In genomic region chr2:150916997-150917396, GRCh38 we compare ENCODE assay signal across 21 cellular contexts.
A peak's percentile ranks its signal among the peaks of the same experiment; 100 is the strongest.
DNase-seq lines count a peak whose midpoint lies in the region; ATAC-seq and TF ChIP-seq lines count a peak whose summit lies in the region.
"Had no signal": no experiment of that assay in that cellular context is flagged by ENCODE, and none has a peak within 500 bp of the region (broad histone marks: within the 10 kb centered on the region; RNA-seq: fewer than 3 reads in every experiment).

No MANE protein-coding gene starts in this region.

- no peaks in the 10 kb centered on the region for H3K27me3 Mint-ChIP-seq in type B pancreatic cell
- H3K27me3 Mint-ChIP-seq: activated CD8-positive, alpha-beta memory T cell treated with anti-CD3 and anti-CD28 coated beads, Interleukin-2, amount 10 ng/mL, durations not matched to agents 7 days and 5 days; dendritic cell treated with granulocyte-macrophage colony-stimulating factor and Interleukin-4, amounts not matched to agents 40 ng/mL and 50 ng/mL, for 4 days had no signal

- no TSS peak for BruUV-seq in IMR-90 (replicated peaks; lab: Mats Ljungman, UMichigan)

- H4K8ac ChIP-seq in IMR-90 (ENCODE audit: low read depth in 2 of 2, low read length in 2 of 2), result no peak overlapping the region

- H3K79me1 ChIP-seq in IMR-90 (ENCODE audit: low read depth in 1 of 2, low read length in 2 of 2), result no peaks in the 10 kb centered on the region

- no peak overlapping the region for H3K4me3 Mint-ChIP-seq in type B pancreatic cell
- H3K4me3 Mint-ChIP-seq: activated CD4-positive, alpha-beta T cell treated with anti-CD3 and anti-CD28 coated beads for 36 hours; activated CD8-positive, alpha-beta memory T cell treated with anti-CD3 and anti-CD28 coated beads, Interleukin-2, amount 10 ng/mL, durations not matched to agents 7 days and 5 days; CD14-positive monocyte; dendritic cell treated with granulocyte-macrophage colony-stimulating factor and Interleukin-4, amounts not matched to agents 40 ng/mL and 50 ng/mL, for 4 days; neural crest cell had no signal

- H3K4me3 ChIP-seq in SK-N-SH (ENCODE audit: low read depth in 2 of 2, low read length in 1 of 2), result no peak overlapping the region
- no peak overlapping the region for H3K4me3 ChIP-seq in IMR-90 (ENCODE audit: insufficient read depth, low read depth, low read length)
- H3K4me3 ChIP-seq in fibroblast of pulmonary artery (replicated peaks; ENCODE audit: low read depth, low read length), result no peak overlapping the region
- H3K4me3 ChIP-seq: cardiac muscle cell, vagina had no signal

- H3K27ac ChIP-seq in SK-N-SH (ENCODE audit: low read depth in 2 of 2, low read length in 1 of 2) (no peak overlapping the region; a peak in 1 of 4 replicates), IMR-90 (ENCODE audit: insufficient read depth, low read length) (no peak overlapping the region)
- H3K27ac ChIP-seq: cardiac muscle cell, RWPE1, vagina had no signal

- H3K4me2 ChIP-seq in SK-N-SH, result no peak overlapping the region
- no peak overlapping the region for H3K4me2 ChIP-seq in IMR-90 (ENCODE audit: low read depth, low read length)

- H3K36me3 ChIP-seq in SK-N-SH (replicated peaks in 1 of 2; ENCODE audit: control insufficient read depth in 1 of 2, insufficient read depth in 2 of 2, low read length in 1 of 2) (no peaks in the 10 kb centered on the region), IMR-90 (ENCODE audit: control insufficient read depth, insufficient read depth, low read length) (no peaks in the 10 kb centered on the region)
- H3K36me3 ChIP-seq: cardiac muscle cell, vagina had no signal

- CTCF ChIA-PET in SK-N-SH (lab: Yijun Ruan, JAX), result interaction anchor here (1.0 kb wide), 1 partner anchor 18 kb away, joined by 3 read pairs; no protein-coding TSS in a partner anchor
- CTCF ChIA-PET in IMR-90 (lab: Yijun Ruan, JAX), result no interaction called here

- H2AK5ac ChIP-seq in IMR-90 (ENCODE audit: low read depth, low read length), result no peak overlapping the region

- intact Hi-C loops in IMR-90 (cut with micrococcal nuclease) (loop anchor here (10.0 kb wide), 1 partner anchor 1322 kb away; no protein-coding TSS in a partner anchor), head of caudate nucleus (cut with DNase I) (no loop called here)

- no peak overlapping the region for H2AK9ac ChIP-seq in IMR-90 (replicated peaks; ENCODE audit: low read depth, low read length, poor library complexity)

- TF ChIP-seq POLR2A in IMR-90 (IDR thresholded peaks at IDR 0.05; ENCODE audit: low read depth, low read length), result no peak

- no peak overlapping the region for H4K5ac ChIP-seq in IMR-90 (ENCODE audit: low read depth, low read length)

- H3K9me2 ChIP-seq in SK-N-SH, result no peaks in the 10 kb centered on the region

- H3K4ac ChIP-seq in IMR-90 (ENCODE audit: low read depth, low read length), result no peak overlapping the region

- no peak overlapping the region for H3K23ac ChIP-seq in IMR-90 (ENCODE audit: low read depth, low read length)

- no peaks in the 10 kb centered on the region for H3K79me2 ChIP-seq in SK-N-SH (ENCODE audit: insufficient read depth)

- no peak overlapping the region for H3K18ac ChIP-seq in IMR-90 (ENCODE audit: low read depth, low read length)

- no peaks in the 10 kb centered on the region for H3K36me3 Mint-ChIP-seq in type B pancreatic cell
- H3K36me3 Mint-ChIP-seq: activated CD8-positive, alpha-beta memory T cell treated with anti-CD3 and anti-CD28 coated beads, Interleukin-2, amount 10 ng/mL, durations not matched to agents 7 days and 5 days; CD14-positive monocyte had no signal

- no peaks in the 10 kb centered on the region for H3K9me3 ChIP-seq in SK-N-SH
- H3K9me3 ChIP-seq in IMR-90 (ENCODE audit: control insufficient read depth, insufficient read depth, low read length), result no peaks in the 10 kb centered on the region
- H3K9me3 ChIP-seq: vagina had no signal

- no peak overlapping the region for H4K91ac ChIP-seq in IMR-90 (ENCODE audit: insufficient read depth, low read depth, low read length)

- H3K9me1 ChIP-seq in IMR-90 (ENCODE audit: insufficient read depth, low read length), result no peaks in the 10 kb centered on the region

- ATAC-seq in SK-N-SH treated with all-trans-retinoic acid at 6 μM for 48 hours, result no peak
- ATAC-seq in IMR-90 (ENCODE audit: low read depth), result no peak
- ATAC-seq in HG03139 (IDR thresholded peaks at IDR 0.05; ENCODE audit: unreplicated experiment), result no peak
- ATAC-seq: activated CD4-positive, alpha-beta T cell treated with anti-CD3 and anti-CD28 coated beads for 36 hours; activated CD8-positive, alpha-beta memory T cell treated with anti-CD3 and anti-CD28 coated beads, Interleukin-2, amount 10 ng/mL, durations not matched to agents 7 days and 5 days; left ventricle myocardium superior had no signal

- H2BK20ac ChIP-seq in IMR-90 (ENCODE audit: low read depth, low read length), result no peak overlapping the region

- no peak for TF ChIP-seq RAD21 in SK-N-SH (IDR thresholded peaks at IDR 0.05; ENCODE audit: low read length)
- no peak for TF ChIP-seq RAD21 in IMR-90 (IDR thresholded peaks at IDR 0.05; ENCODE audit: low read length)

- H3K9ac ChIP-seq in SK-N-SH, result no peak overlapping the region
- H3K9ac ChIP-seq in IMR-90 (ENCODE audit: low read depth, low read length), result no peak overlapping the region

- H4K20me1 ChIP-seq in SK-N-SH (ENCODE audit: insufficient read depth), result no peaks in the 10 kb centered on the region
- no peaks in the 10 kb centered on the region for H4K20me1 ChIP-seq in IMR-90 (ENCODE audit: insufficient read depth, low read length)

- peaks cover 1% of the 10 kb centered on the region for H3K4me1 Mint-ChIP-seq in type B pancreatic cell (ENCODE audit: unreplicated experiment)
- H3K4me1 Mint-ChIP-seq: activated CD4-positive, alpha-beta T cell treated with anti-CD3 and anti-CD28 coated beads for 36 hours; activated CD8-positive, alpha-beta memory T cell treated with anti-CD3 and anti-CD28 coated beads, Interleukin-2, amount 10 ng/mL, durations not matched to agents 7 days and 5 days had no signal

- no peak overlapping the region for H2BK5ac ChIP-seq in IMR-90 (ENCODE audit: low read depth, low read length, poor library complexity, severe bottlenecking)

- no peak overlapping the region for H2BK120ac ChIP-seq in IMR-90 (ENCODE audit: low read depth, low read length)

- dilution Hi-C loops in IMR-90 (cut with HindIII; ENCODE audit: low sequenced_read_pairs, unreplicated experiment), result no loop called here

- H3K27ac Mint-ChIP-seq in type B pancreatic cell, result peak overlapping the region; percentile 54
- H3K27ac Mint-ChIP-seq: activated CD4-positive, alpha-beta T cell treated with anti-CD3 and anti-CD28 coated beads for 36 hours; activated CD8-positive, alpha-beta memory T cell treated with anti-CD3 and anti-CD28 coated beads, Interleukin-2, amount 10 ng/mL, durations not matched to agents 7 days and 5 days; activated T-helper 2 cell treated with anti-CD3 and anti-CD28 coated beads, Interferon-gamma antibody, Interleukin-2, Interleukin-4, amounts not matched to agents 10 μg/mL and 5 μg/mL and 100 μg/mL, durations not matched to agents 14 hours and 24 hours and 36 hours; CD14-positive monocyte; dendritic cell treated with granulocyte-macrophage colony-stimulating factor and Interleukin-4, amounts not matched to agents 40 ng/mL and 50 ng/mL, for 4 days had no signal

- no peaks in the 10 kb centered on the region for H3F3A ChIP-seq in SK-N-SH (replicated peaks; ENCODE audit: insufficient read depth)

- in situ Hi-C loops in IMR-90 (cut with MboI; ENCODE audit: low sequenced_read_pairs), result loop anchor here (25.0 kb wide), 1 partner anchor 1330 kb away; the partner anchor contains the start of gene MMADHC

- H3K56ac ChIP-seq in IMR-90 (ENCODE audit: extremely low read depth, insufficient read depth, low read length), result no peak overlapping the region

- H3K14ac ChIP-seq in IMR-90 (replicated peaks; ENCODE audit: low read depth, low read length), result no peak overlapping the region

- no peak for DNase-seq in SK-N-SH
- DNase-seq in IMR-90, result peak; percentile 37
- peak; percentile 7 for DNase-seq in fibroblast of pulmonary artery (ENCODE audit: low read depth)
- DNase-seq in type B pancreatic cell (ENCODE audit: extremely low spot score, unreplicated experiment), result no peak
- no peak for DNase-seq in stimulated activated CD4-positive, alpha-beta T cell treated with anti-CD3 and anti-CD28 coated beads, Interleukin-12 subunit alpha, Interleukin-12 subunit beta, amount 100 ng/mL, for 4 hours
- no peak for DNase-seq in head of caudate nucleus
- DNase-seq: activated CD4-positive, alpha-beta T cell treated with anti-CD3 and anti-CD28 coated beads for 36 hours; activated CD8-positive, alpha-beta memory T cell treated with anti-CD3 and anti-CD28 coated beads, Interleukin-2, amount 10 ng/mL, durations not matched to agents 7 days and 5 days; GOT3; left ventricle myocardium superior; NCI-H187 treated with DMSO at 0.1 percent for 48 hours; NCI-H446 had no signal

- H2AFZ ChIP-seq in SK-N-SH (ENCODE audit: low read depth) (no peak overlapping the region), IMR-90 (replicated peaks; ENCODE audit: low read length, poor library complexity) (no peak overlapping the region)

- TF ChIP-seq CTCF in SK-N-SH (IDR thresholded peaks at IDR 0.05) (no peak), IMR-90 (conservative IDR thresholded peaks at IDR 0.05; ENCODE audit: low read depth, low read length) (no peak), fibroblast of pulmonary artery (IDR thresholded peaks at IDR 0.05; ENCODE audit: low read length, missing control alignments) (no peak), type B pancreatic cell (conservative IDR thresholded peaks at IDR 0.05) (no peak)

- POLR2A ChIA-PET in SK-N-SH (lab: Yijun Ruan, JAX), result no interaction called here
- POLR2A ChIA-PET in IMR-90 (lab: Charles Lee; ENCODE audit: unreplicated experiment), result no interaction called here

- peaks cover 7% of the 10 kb centered on the region for H3K9me3 Mint-ChIP-seq in type B pancreatic cell
- H3K9me3 Mint-ChIP-seq: activated T-helper 2 cell treated with anti-CD3 and anti-CD28 coated beads, Interferon-gamma antibody, Interleukin-2, Interleukin-4, amounts not matched to agents 10 μg/mL and 5 μg/mL and 100 μg/mL, durations not matched to agents 14 hours and 24 hours and 36 hours had no signal

- no peaks in the 10 kb centered on the region for H3K27me3 ChIP-seq in SK-N-SH (ENCODE audit: insufficient read depth)
- no peaks in the 10 kb centered on the region for H3K27me3 ChIP-seq in IMR-90 (ENCODE audit: control insufficient read depth, insufficient read depth, low read length)
- H3K27me3 ChIP-seq: cardiac muscle cell, vagina had no signal

- no peak overlapping the region for H2BK15ac ChIP-seq in IMR-90 (ENCODE audit: low read depth, low read length)

- TF ChIP-seq EP300 in SK-N-SH (IDR thresholded peaks at IDR 0.05; ENCODE audit: borderline replicate concordance in 1 of 2, low read depth in 1 of 2, low read length in 1 of 2), result no peak

- H3K4me1 ChIP-seq in SK-N-SH (ENCODE audit: control insufficient read depth in 1 of 2, insufficient read depth in 2 of 2, low read depth in 1 of 2, low read length in 1 of 2) (no peaks in the 10 kb centered on the region; a peak in 2 of 4 replicates), IMR-90 (ENCODE audit: control insufficient read depth, insufficient read depth, low read length) (peaks cover 7% of the 10 kb centered on the region)

TF ChIP-seq in SK-N-SH, 30 proteins besides CTCF, POLR2A, EP300 and RAD21 (continues in another document):
- TF ChIP-seq TCF12 (IDR thresholded peaks at IDR 0.05), result peak; percentile 29

TF ChIP-seq in SK-N-SH treated with all-trans-retinoic acid at 6 μM for 48 hours, 23 proteins besides CTCF, POLR2A, EP300 and RAD21 (continues in another document):
- no peak for TF ChIP-seq OSR1 (CRISPR knock-in tag; IDR thresholded peaks at IDR 0.05)

Comparison
In these comparisons a context has a peak if more than half of its experiments do, and no peak if none do; other contexts are left out.
1. DNase-seq: peak in IMR-90 (single experiment) and fibroblast of pulmonary artery (single experiment); none in SK-N-SH (single experiment), type B pancreatic cell (single experiment), stimulated activated CD4-positive, alpha-beta T cell treated with anti-CD3 and anti-CD28 coated beads, Interleukin-12 subunit alpha, Interleukin-12 subunit beta, amount 100 ng/mL, for 4 hours (single experiment) and head of caudate nucleus (0 of 42).